In genomic region chr12:50017653-50018052, GRCh38 we compare ENCODE assay signal across 14 cellular contexts. TPM values are rescaled to one million over a fixed set of nuclear protein-coding genes. Genes with fewer than 3 reads are reported as not detected.
DNase-seq lines count a peak whose midpoint lies in the region; ATAC-seq and TF ChIP-seq lines count a peak whose summit lies in the region.
"Had no signal": no experiment of that assay in that cellular context is flagged by ENCODE, and none has a peak within 500 bp of the region (broad histone marks: within the 10 kb centered on the region; RNA-seq: fewer than 3 reads in every experiment).

No MANE protein-coding gene starts in this region.

- no peaks in the 10 kb centered on the region for H4K20me1 ChIP-seq in fibroblast of lung (ENCODE audit: control insufficient read depth, extremely low read depth, insufficient read depth, low read length)
- H4K20me1 ChIP-seq in neural progenitor cell (ENCODE audit: low read depth) = peaks cover 64% of the 10 kb centered on the region

- H3K36me3 ChIP-seq in Peyer's patch (no peaks in the 10 kb centered on the region), fibroblast of lung (ENCODE audit: control insufficient read depth, insufficient read depth, low read length) (no peaks in the 10 kb centered on the region), neural progenitor cell (no peaks in the 10 kb centered on the region)
- no peaks in the 10 kb centered on the region for H3K36me3 ChIP-seq in CD8-positive, alpha-beta T cell (ENCODE audit: insufficient read depth, low read length)

- peak; percentile 68 for DNase-seq in AG10803 (ENCODE audit: low read depth)
- DNase-seq in Peyer's patch = no peak
- peak in 1 of 2 donors; percentile 93 for DNase-seq in fibroblast of lung (ENCODE audit: low read depth in 2 of 2)
- DNase-seq in neural progenitor cell (ENCODE audit: low spot score) = no peak
- DNase-seq in CD8-positive, alpha-beta T cell = no peak
- DNase-seq in NCI-H510A (lab: John Stamatoyannopoulos, UW) = no peak
- DNase-seq in amniotic stem cell (lab: John Stamatoyannopoulos, UW) = no peak
- DNase-seq: activated T-cell treated with anti-CD3 and anti-CD28 coated beads, Interleukin-2, amount 50 U/mL, for 1 hour; CD4-positive, CD25-positive, alpha-beta regulatory T cell; NCI-H446 treated with DMSO at 0.1 percent for 48 hours had no signal

- ATAC-seq in CD8-positive, alpha-beta T cell = no peak
- ATAC-seq in GM18511 (IDR thresholded peaks at IDR 0.05; ENCODE audit: unreplicated experiment) = no peak
- ATAC-seq: natural killer cell treated with Interleukin-12 subunit alpha and Interleukin-12 subunit beta and Interleukin-15 and Interleukin-18, amount 100 ng/mL, for 72 hours had no signal

- H2AFZ ChIP-seq in fibroblast of lung (ENCODE audit: low read length) (no peak overlapping the region), neural progenitor cell (replicated peaks) (no peak overlapping the region)

- no peak overlapping the region for H3K27ac Mint-ChIP-seq in neural progenitor cell
- H3K27ac Mint-ChIP-seq in CD8-positive, alpha-beta T cell = no peak overlapping the region
- H3K27ac Mint-ChIP-seq: CD4-positive, CD25-positive, alpha-beta regulatory T cell; natural killer cell treated with Interleukin-12 subunit alpha and Interleukin-12 subunit beta and Interleukin-15 and Interleukin-18, amount 100 ng/mL, for 72 hours had no signal

- H3K4me3 Mint-ChIP-seq in neural progenitor cell = no peak overlapping the region
- no peak overlapping the region for H3K4me3 Mint-ChIP-seq in CD8-positive, alpha-beta T cell
- H3K4me3 Mint-ChIP-seq: CD4-positive, CD25-positive, alpha-beta regulatory T cell; natural killer cell treated with Interleukin-12 subunit alpha and Interleukin-12 subunit beta and Interleukin-15 and Interleukin-18, amount 100 ng/mL, for 72 hours had no signal

- H3K27ac ChIP-seq in Peyer's patch (peak overlapping the region in 3 of 4 donors; percentile 6 to 76 (median 67)), fibroblast of lung (ENCODE audit: insufficient read depth, low read length) (peak overlapping the region; percentile 76), neural progenitor cell (no peak overlapping the region)
- no peak overlapping the region for H3K27ac ChIP-seq in CD8-positive, alpha-beta T cell (ENCODE audit: low read depth, low read length)

- TF ChIP-seq POLR2A in Peyer's patch (IDR thresholded peaks at IDR 0.05) = no peak

- no peak overlapping the region for H3K9ac ChIP-seq in fibroblast of lung (ENCODE audit: insufficient read depth, low read length)
- H3K9ac ChIP-seq in neural progenitor cell = peak overlapping the region; percentile 4

- H3K4me3 ChIP-seq in AG10803 (ENCODE audit: low read length) (no peak overlapping the region), Peyer's patch (no peak overlapping the region), fibroblast of lung (replicated peaks in 1 of 4; ENCODE audit: control extremely low read depth in 1 of 4, insufficient read depth in 1 of 4, low read depth in 3 of 4, low read length in 4 of 4) (peak overlapping the region in 2 of 4 experiments; percentile 28 to 32), neural progenitor cell (no peak overlapping the region)
- H3K4me3 ChIP-seq in CD8-positive, alpha-beta T cell (ENCODE audit: low read depth, low read length) = no peak overlapping the region

- no peaks in the 10 kb centered on the region for H3K27me3 Mint-ChIP-seq in neural progenitor cell (ENCODE audit: insufficient read depth, low read depth)
- H3K27me3 Mint-ChIP-seq in CD8-positive, alpha-beta T cell (ENCODE audit: low read depth) = no peaks in the 10 kb centered on the region
- H3K27me3 Mint-ChIP-seq: CD4-positive, CD25-positive, alpha-beta regulatory T cell; natural killer cell treated with Interleukin-12 subunit alpha and Interleukin-12 subunit beta and Interleukin-15 and Interleukin-18, amount 100 ng/mL, for 72 hours had no signal

- H3K27me3 ChIP-seq in Peyer's patch (no peaks in the 10 kb centered on the region), fibroblast of lung (ENCODE audit: control insufficient read depth, insufficient read depth, low read length) (no peaks in the 10 kb centered on the region), neural progenitor cell (no peaks in the 10 kb centered on the region)
- H3K27me3 ChIP-seq in CD8-positive, alpha-beta T cell (ENCODE audit: insufficient read depth, low read length) = no peaks in the 10 kb centered on the region

- no peak for TF ChIP-seq CTCF in AG10803 (conservative IDR thresholded peaks at IDR 0.05; ENCODE audit: low read length)
- TF ChIP-seq CTCF in Peyer's patch (IDR thresholded peaks at IDR 0.05) = no peak
- no peak for TF ChIP-seq CTCF in fibroblast of lung (conservative IDR thresholded peaks at IDR 0.05 in 1 of 2, IDR thresholded peaks at IDR 0.05 in 1 of 2; ENCODE audit: low read depth in 1 of 2, low read length in 2 of 2)
- no peak for TF ChIP-seq CTCF in neural progenitor cell (IDR thresholded peaks at IDR 0.05)
- no peak for TF ChIP-seq CTCF in CD8-positive, alpha-beta T cell (IDR thresholded peaks at IDR 0.05)

- H3K36me3 Mint-ChIP-seq in neural progenitor cell = peaks cover 21% of the 10 kb centered on the region
- peaks cover 14% of the 10 kb centered on the region for H3K36me3 Mint-ChIP-seq in CD8-positive, alpha-beta T cell

- peaks cover 90% of the 10 kb centered on the region for H3K79me2 ChIP-seq in fibroblast of lung (ENCODE audit: control insufficient read depth, insufficient read depth, low read length)
- H3K79me2 ChIP-seq in neural progenitor cell (ENCODE audit: low read depth) = peaks cover 99% of the 10 kb centered on the region

- no peaks in the 10 kb centered on the region for H3K9me3 Mint-ChIP-seq in neural progenitor cell
- no peaks in the 10 kb centered on the region for H3K9me3 Mint-ChIP-seq in CD8-positive, alpha-beta T cell
- H3K9me3 Mint-ChIP-seq: CD4-positive, CD25-positive, alpha-beta regulatory T cell; natural killer cell treated with Interleukin-12 subunit alpha and Interleukin-12 subunit beta and Interleukin-15 and Interleukin-18, amount 100 ng/mL, for 72 hours had no signal

- intact Hi-C loops in CD8-positive, alpha-beta T cell (cut with DNase I, micrococcal nuclease) = no loop called here

- CTCF ChIA-PET in CD8-positive, alpha-beta T cell (lab: Charles Lee) = interaction anchor here (0.9 to 2.3 kb wide), 5 partner anchors 14 to 255 kb away, joined by 3 to 7 read pairs (median 5); no protein-coding TSS in a partner anchor

- no peaks in the 10 kb centered on the region for H3K4me1 ChIP-seq in Peyer's patch
- peaks cover 8% of the 10 kb centered on the region for H3K4me1 ChIP-seq in fibroblast of lung (ENCODE audit: control insufficient read depth, extremely low read depth, insufficient read depth, low read length)
- no peaks in the 10 kb centered on the region for H3K4me1 ChIP-seq in neural progenitor cell
- H3K4me1 ChIP-seq in CD8-positive, alpha-beta T cell (ENCODE audit: insufficient read depth, low read length) = no peaks in the 10 kb centered on the region

- H3K4me2 ChIP-seq in fibroblast of lung (ENCODE audit: extremely low read depth, insufficient read depth, low read length) (peak overlapping the region; percentile 93), neural progenitor cell (no peak overlapping the region)

- POLR2A ChIA-PET in CD8-positive, alpha-beta T cell (lab: Charles Lee) = interaction anchor here (1.6 kb wide), 1 partner anchor 9 kb away, joined by 3 read pairs; no protein-coding TSS in a partner anchor

- H3K4me1 Mint-ChIP-seq in neural progenitor cell = peaks cover 16% of the 10 kb centered on the region
- no peaks in the 10 kb centered on the region for H3K4me1 Mint-ChIP-seq in CD8-positive, alpha-beta T cell (ENCODE audit: low read depth)

- peaks cover 5% of the 10 kb centered on the region for H3F3A ChIP-seq in neural progenitor cell (ENCODE audit: low read depth)

- H3K9me3 ChIP-seq in Peyer's patch = no peaks in the 10 kb centered on the region
- no peaks in the 10 kb centered on the region for H3K9me3 ChIP-seq in fibroblast of lung (ENCODE audit: control insufficient read depth, insufficient read depth, low read depth, low read length)
- H3K9me3 ChIP-seq in neural progenitor cell (ENCODE audit: low read depth) = no peaks in the 10 kb centered on the region
- H3K9me3 ChIP-seq in CD8-positive, alpha-beta T cell (ENCODE audit: low read length) = no peaks in the 10 kb centered on the region

RNA-seq across cellular contexts. Expression of gene RACGAP1, which starts 7.6 kb away (rescaled TPM):
- total RNA-seq in Peyer's patch (10 to 100 TPM in 1 of 4 donors, 1 to 10 TPM in 3; 5.1 to 29.7 (median 8.5) TPM), fibroblast of lung (15.2 and 38.1 TPM in 2 replicates), neural progenitor cell (ENCODE audit: low replicate concordance) (121 and 149 TPM in 2 replicates)
- polyA plus RNA-seq in fibroblast of lung = 22.9 and 73.4 TPM in 2 replicates
- 25.0 and 77.1 TPM in 2 replicates for polyA plus RNA-seq in fibroblast of lung (2012)
- polyA minus RNA-seq in fibroblast of lung (ENCODE audit: low replicate concordance) = 7.4 and 96.5 TPM in 2 replicates
- total RNA-seq in CD8-positive, alpha-beta T cell = 1 to 10 TPM; 2.2 to 2.8 TPM

RNA-seq across cellular contexts. Expression of gene ASIC1, which starts 39.7 kb away (rescaled TPM):
- total RNA-seq in Peyer's patch (1 to 10 TPM in 2 of 4 donors, under 1 TPM in 1, not detected in 1; 0.70 to 5.7 (median 1.5) TPM), fibroblast of lung (1.7 and 1.8 TPM in 2 replicates), neural progenitor cell (ENCODE audit: low replicate concordance) (2.5 and 5.6 TPM in 2 replicates)
- polyA plus RNA-seq in fibroblast of lung = 2.6 and 3.9 TPM in 2 replicates
- polyA plus RNA-seq in fibroblast of lung (2012) = 3.1 and 4.2 TPM in 2 replicates
- 9.8 and 11.0 TPM in 2 replicates for polyA minus RNA-seq in fibroblast of lung (ENCODE audit: low replicate concordance)
- total RNA-seq in CD8-positive, alpha-beta T cell = 1 to 10 TPM; 2.9 to 3.8 TPM

RNA-seq across cellular contexts. Expression of gene AQP6, which starts 44.9 kb away (rescaled TPM):
- total RNA-seq in Peyer's patch (not detected), fibroblast of lung (under 0.01 and 0.17 TPM in 2 replicates), neural progenitor cell (ENCODE audit: low replicate concordance) (0.12 TPM in 1 of 2 replicates, not detected in the other)
- 0.06 TPM in 1 of 2 replicates, not detected in the other for polyA plus RNA-seq in fibroblast of lung
- 0.06 TPM in 1 of 2 replicates, not detected in the other for polyA plus RNA-seq in fibroblast of lung (2012)
- not detected in 2 replicates for polyA minus RNA-seq in fibroblast of lung (ENCODE audit: low replicate concordance)
- total RNA-seq in CD8-positive, alpha-beta T cell = not detected
- total RNA-seq: CD4-positive, CD25-positive, alpha-beta regulatory T cell; epithelial cell of proximal tubule; M059J; natural killer cell treated with Interleukin-12 subunit alpha and Interleukin-12 subunit beta and Interleukin-15 and Interleukin-18, amount 100 ng/mL, for 72 hours had no signal
- polyA plus RNA-seq: CD4-positive, CD25-positive, alpha-beta regulatory T cell had no signal

RNA-seq across cellular contexts. Expression of gene AQP5, which starts 56.0 kb away (rescaled TPM):
- total RNA-seq in Peyer's patch (not detected), fibroblast of lung (under 0.01 TPM in 1 of 2 replicates, not detected in the other), neural progenitor cell (ENCODE audit: low replicate concordance) (0.09 TPM in 1 of 2 replicates, not detected in the other)
- not detected in 2 replicates for polyA plus RNA-seq in fibroblast of lung
- polyA plus RNA-seq in fibroblast of lung (2012) = not detected in 2 replicates
- not detected in 2 replicates for polyA minus RNA-seq in fibroblast of lung (ENCODE audit: low replicate concordance)
- total RNA-seq in CD8-positive, alpha-beta T cell = not detected
- total RNA-seq: CD4-positive, CD25-positive, alpha-beta regulatory T cell; epithelial cell of proximal tubule; natural killer cell treated with Interleukin-12 subunit alpha and Interleukin-12 subunit beta and Interleukin-15 and Interleukin-18, amount 100 ng/mL, for 72 hours had no signal
- polyA plus RNA-seq: CD4-positive, CD25-positive, alpha-beta regulatory T cell had no signal

Comparison
In these comparisons a context has a peak if more than half of its experiments do, and no peak if none do; other contexts are left out.
1. H3K27ac ChIP-seq: peak in Peyer's patch (3 of 4) and fibroblast of lung (single experiment); none in neural progenitor cell (single experiment) and CD8-positive, alpha-beta T cell (single experiment).